In the genomic region with DNA sequence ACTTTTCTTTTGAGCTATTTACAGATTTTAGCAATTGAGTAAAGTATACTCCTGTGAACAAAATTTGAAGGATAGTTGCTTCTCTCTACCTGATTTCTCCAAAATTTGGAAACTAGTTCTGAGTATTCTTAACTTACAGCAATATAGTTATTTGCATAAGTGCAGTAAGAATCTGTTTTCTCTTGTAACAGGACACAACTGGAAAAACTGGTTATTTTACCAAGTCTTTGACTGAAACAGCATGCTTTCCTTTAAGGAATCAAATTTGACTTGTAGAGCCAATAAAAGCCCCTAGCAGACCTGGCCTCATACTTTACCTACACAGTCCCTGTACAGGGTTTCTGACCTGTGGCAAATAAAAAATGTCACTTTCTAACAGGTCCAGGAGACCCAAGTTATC, we compare ENCODE assay signal across 39 cellular contexts.
"Had no signal": no experiment of that assay in that cellular context is flagged by ENCODE, and none has a peak within 500 bp of the region (broad histone marks: within the 10 kb centered on the region; RNA-seq: fewer than 3 reads in every experiment).

No MANE protein-coding gene starts in this region.

- FAIRE-seq: astrocyte, TTC549 had no signal

- H3K9me3 Mint-ChIP-seq: activated B cell treated with CpG ODN at 0.5 μM for 24 hours; activated CD4-positive, alpha-beta memory T cell treated with anti-CD3 and anti-CD28 coated beads for 36 hours; activated CD8-positive, alpha-beta T cell treated with anti-CD3 and anti-CD28 coated beads for 36 hours; activated naive CD4-positive, alpha-beta T cell treated with anti-CD3 and anti-CD28 coated beads for 36 hours; activated naive CD8-positive, alpha-beta T cell treated with anti-CD3 and anti-CD28 coated beads for 36 hours; activated T-cell treated with anti-CD3 and anti-CD28 coated beads, Interleukin-2, amount 50 U/mL, for 4 hours; activated T-cell treated with anti-CD3 and anti-CD28 coated beads, Interleukin-2, amount 50 U/mL, for 72 hours; activated T-helper 1 cell treated with anti-CD3 and anti-CD28 coated beads, Interleukin-12 subunit alpha, Interleukin-12 subunit beta, Interleukin-2, Interleukin-4 antibody, amounts not matched to agents 30 ng/mL and 10 ng/mL and 1 ng/mL, durations not matched to agents 14 hours and 24 hours and 36 hours; activated T-helper 17 cell treated with anti-CD3 and anti-CD28 coated beads, Interleukin-2, amount 50 U/mL, for 72 hours; central memory CD8-positive, alpha-beta T cell; T-helper 1 cell treated with Interleukin-12 subunit alpha and Interleukin-12 subunit beta and Interleukin-4 antibody, amounts not matched to agents 30 μg/mL and 1 μg/mL, for 36 hours had no signal

- H3K9me3 ChIP-seq: adrenal gland, body of pancreas, breast epithelium had no signal

- H3K27ac Mint-ChIP-seq: activated B cell treated with CpG ODN at 0.5 μM for 24 hours; activated CD4-positive, alpha-beta memory T cell treated with anti-CD3 and anti-CD28 coated beads for 36 hours; activated CD4-positive, alpha-beta T cell treated with anti-CD3 and anti-CD28 coated beads, Interleukin-2, amount 10 ng/mL, durations not matched to agents 24 days and 14 days; activated CD8-positive, alpha-beta T cell treated with anti-CD3 and anti-CD28 coated beads for 36 hours; activated naive CD4-positive, alpha-beta T cell treated with anti-CD3 and anti-CD28 coated beads for 36 hours; activated naive CD4-positive, alpha-beta T cell treated with anti-CD3 and anti-CD28 coated beads, Interleukin-2, amount 50 U/mL, for 72 hours; activated naive CD8-positive, alpha-beta T cell treated with anti-CD3 and anti-CD28 coated beads for 36 hours; activated T-cell treated with anti-CD3 and anti-CD28 coated beads, Interleukin-2, amount 50 U/mL, for 72 hours; activated T-helper 1 cell treated with anti-CD3 and anti-CD28 coated beads, Interleukin-12 subunit alpha, Interleukin-12 subunit beta, Interleukin-2, Interleukin-4 antibody, amounts not matched to agents 30 ng/mL and 10 ng/mL and 1 ng/mL, durations not matched to agents 14 hours and 24 hours and 36 hours; activated T-helper 17 cell treated with anti-CD3 and anti-CD28 coated beads, Interleukin-2, amount 50 U/mL, for 72 hours; T-helper 1 cell treated with Interleukin-12 subunit alpha and Interleukin-12 subunit beta and Interleukin-4 antibody, amounts not matched to agents 30 μg/mL and 1 μg/mL, for 36 hours; T-helper 2 cell treated with Interferon-gamma antibody and Interleukin-4, amounts not matched to agents 5 μg/mL and 100 μg/mL, for 36 hours had no signal

- H3K27me3 ChIP-seq: adrenal gland, body of pancreas, brain microvascular endothelial cell, breast epithelium, cardiac muscle cell had no signal

- DNase-seq: activated B cell treated with CpG ODN at 0.5 μM for 24 hours; activated CD4-positive, alpha-beta memory T cell treated with anti-CD3 and anti-CD28 coated beads for 36 hours; activated CD4-positive, alpha-beta T cell treated with anti-CD3 and anti-CD28 coated beads for 4 hours; activated CD4-positive, alpha-beta T cell treated with anti-CD3 and anti-CD28 coated beads, Interleukin-2, amount 10 ng/mL, durations not matched to agents 24 days and 14 days; activated CD4-positive, alpha-beta T cell treated with anti-CD3 and anti-CD28 coated beads, Interleukin-2, amount 50 U/mL, for 1 hour; activated CD4-positive, alpha-beta T cell treated with anti-CD3 and anti-CD28 coated beads, Interleukin-2, amount 50 U/mL, for 4 hours; activated CD4-positive, CD25-positive, alpha-beta regulatory T cell treated with anti-CD3 and anti-CD28 coated beads, Interleukin-2, amount 50 U/mL, for 72 hours; activated CD8-positive, alpha-beta memory T cell treated with anti-CD3 and anti-CD28 coated beads, Interleukin-2, amount 50 U/mL, for 4 hours; activated CD8-positive, alpha-beta T cell treated with anti-CD3 and anti-CD28 coated beads for 36 hours; activated effector memory CD4-positive, alpha-beta T cell treated with anti-CD3 and anti-CD28 coated beads, Interleukin-2, amount 50 U/mL, for 16 hours; activated gamma-delta T cell treated with Interleukin-2 at 50 U/mL for 16 hours; activated naive CD4-positive, alpha-beta T cell; activated naive CD4-positive, alpha-beta T cell treated with anti-CD3 and anti-CD28 coated beads for 36 hours; activated naive CD4-positive, alpha-beta T cell treated with anti-CD3 and anti-CD28 coated beads, Interleukin-2, amount 50 U/mL, for 16 hours; activated naive CD8-positive, alpha-beta T cell treated with anti-CD3 and anti-CD28 coated beads for 36 hours; activated T-cell treated with anti-CD3 and anti-CD28 coated beads for 4 hours; activated T-cell treated with anti-CD3 and anti-CD28 coated beads, Interleukin-2, amount 50 U/mL, for 1 hour; activated T-cell treated with anti-CD3 and anti-CD28 coated beads, Interleukin-2, amount 50 U/mL, for 4 hours; activated T-cell treated with anti-CD3 and anti-CD28 coated beads, Interleukin-2, amount 50 U/mL, for 72 hours; adrenal gland; amniotic stem cell; aorta; body of pancreas; brain microvascular endothelial cell; caudate nucleus; cerebellar nuclear complex; T-helper 2 cell; T-helper 9 cell had no signal

- H3K27ac ChIP-seq: adrenal gland, body of pancreas, brain microvascular endothelial cell, breast epithelium, cardiac muscle cell, VCaP had no signal

- H3K27me3 Mint-ChIP-seq: activated B cell treated with CpG ODN at 0.5 μM for 24 hours; activated CD4-positive, alpha-beta memory T cell treated with anti-CD3 and anti-CD28 coated beads for 36 hours; activated CD4-positive, alpha-beta T cell treated with anti-CD3 and anti-CD28 coated beads, Interleukin-2, amount 10 ng/mL, durations not matched to agents 24 days and 14 days; activated CD8-positive, alpha-beta T cell treated with anti-CD3 and anti-CD28 coated beads for 36 hours; activated naive CD8-positive, alpha-beta T cell treated with anti-CD3 and anti-CD28 coated beads for 36 hours; activated T-helper 17 cell treated with anti-CD3 and anti-CD28 coated beads, Interleukin-2, amount 50 U/mL, for 72 hours; central memory CD8-positive, alpha-beta T cell had no signal

- H3K4me1 ChIP-seq: adrenal gland, body of pancreas, breast epithelium had no signal

- H3K4me1 Mint-ChIP-seq: activated B cell treated with CpG ODN at 0.5 μM for 24 hours; activated CD4-positive, alpha-beta T cell treated with anti-CD3 and anti-CD28 coated beads, Interleukin-2, amount 10 ng/mL, durations not matched to agents 24 days and 14 days; activated T-helper 17 cell treated with anti-CD3 and anti-CD28 coated beads, Interleukin-2, amount 50 U/mL, for 72 hours; central memory CD8-positive, alpha-beta T cell had no signal

- ATAC-seq: activated CD8-positive, alpha-beta T cell treated with anti-CD3 and anti-CD28 coated beads for 36 hours; activated naive CD4-positive, alpha-beta T cell treated with anti-CD3 and anti-CD28 coated beads, Interleukin-2, amount 50 U/mL, for 72 hours; activated T-cell treated with anti-CD3 and anti-CD28 coated beads, Interleukin-2, amount 50 U/mL, for 4 hours; activated T-cell treated with anti-CD3 and anti-CD28 coated beads, Interleukin-2, amount 50 U/mL, for 72 hours; activated T-helper 17 cell treated with anti-CD3 and anti-CD28 coated beads, Interleukin-2, amount 50 U/mL, for 72 hours; body of pancreas had no signal

- H3K4me3 ChIP-seq: adrenal gland, body of pancreas, breast epithelium, cardiac muscle cell had no signal

- H3K36me3 ChIP-seq: adrenal gland, brain microvascular endothelial cell, breast epithelium, cardiac muscle cell had no signal

- H3K4me3 Mint-ChIP-seq: activated B cell treated with CpG ODN at 0.5 μM for 24 hours; activated CD4-positive, alpha-beta memory T cell treated with anti-CD3 and anti-CD28 coated beads for 36 hours; activated CD4-positive, alpha-beta T cell treated with anti-CD3 and anti-CD28 coated beads, Interleukin-2, amount 10 ng/mL, durations not matched to agents 24 days and 14 days; activated CD8-positive, alpha-beta T cell treated with anti-CD3 and anti-CD28 coated beads for 36 hours; activated naive CD4-positive, alpha-beta T cell treated with anti-CD3 and anti-CD28 coated beads for 36 hours; activated naive CD8-positive, alpha-beta T cell treated with anti-CD3 and anti-CD28 coated beads for 36 hours; activated T-cell treated with anti-CD3 and anti-CD28 coated beads, Interleukin-2, amount 50 U/mL, for 4 hours; activated T-cell treated with anti-CD3 and anti-CD28 coated beads, Interleukin-2, amount 50 U/mL, for 72 hours; activated T-helper 1 cell treated with anti-CD3 and anti-CD28 coated beads, Interleukin-12 subunit alpha, Interleukin-12 subunit beta, Interleukin-2, Interleukin-4 antibody, amounts not matched to agents 30 ng/mL and 10 ng/mL and 1 ng/mL, durations not matched to agents 14 hours and 24 hours and 36 hours; activated T-helper 17 cell treated with anti-CD3 and anti-CD28 coated beads, Interleukin-2, amount 50 U/mL, for 72 hours; central memory CD8-positive, alpha-beta T cell; T-helper 1 cell treated with Interleukin-12 subunit alpha and Interleukin-12 subunit beta and Interleukin-4 antibody, amounts not matched to agents 30 μg/mL and 1 μg/mL, for 36 hours; T-helper 2 cell treated with Interferon-gamma antibody and Interleukin-4, amounts not matched to agents 5 μg/mL and 100 μg/mL, for 36 hours had no signal
